In the genomic region with DNA sequence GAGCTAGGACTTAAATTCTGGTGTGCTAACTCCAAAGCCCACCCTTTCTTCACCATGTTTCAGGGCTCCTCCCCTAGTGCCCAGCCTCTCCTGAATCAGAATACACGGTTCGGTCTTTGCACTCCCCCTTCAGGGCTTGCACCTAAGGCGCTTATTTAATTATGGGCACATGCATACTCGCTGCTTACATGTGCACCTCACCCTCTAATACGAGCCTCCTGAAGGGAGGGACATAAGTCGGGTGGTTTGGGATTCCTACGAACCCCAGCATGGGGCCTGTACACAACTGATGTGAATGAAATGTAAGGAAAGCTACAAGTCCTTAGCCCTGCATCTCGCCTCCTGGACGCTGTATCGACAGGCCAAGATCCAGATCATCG, we compare ENCODE assay signal across 8 cellular contexts. TPM values are rescaled to one million over a fixed set of nuclear protein-coding genes. Genes with fewer than 3 reads are reported as not detected.
DNase-seq lines count a peak whose midpoint lies in the region; ATAC-seq, FAIRE-seq and TF ChIP-seq lines count a peak whose summit lies in the region.

No MANE protein-coding gene starts in this region.

- TF ChIP-seq CTCF in GM12865 (IDR thresholded peaks at IDR 0.05; ENCODE audit: insufficient read depth, low read depth, low read length, missing control alignments) (no peak), WTC11 (IDR thresholded peaks at IDR 0.05) (no peak), progenitor cell of endocrine pancreas (IDR thresholded peaks at IDR 0.05; ENCODE audit: unreplicated experiment) (no peak)

- H3K36me3 Mint-ChIP-seq in WTC11 (no peaks in the 10 kb centered on the region), progenitor cell of endocrine pancreas (ENCODE audit: insufficient read depth) (peaks cover 5% of the 10 kb centered on the region)

- DNase-seq in GM12865 (ENCODE audit: low read depth) (peak; percentile 18), WTC11 (ENCODE audit: low spot score) (no peak), glomerular visceral epithelial cell (ENCODE audit: extremely low spot score) (peak; percentile 23), progenitor cell of endocrine pancreas (ENCODE audit: low spot score, unreplicated experiment) (no peak), H54 (ENCODE audit: insufficient read length, low spot score) (no peak)
- DNase-seq in stimulated activated CD4-positive, alpha-beta T cell treated with anti-CD3 and anti-CD28 coated beads, Interleukin-1b, Interleukin-23, amount 100 ng/mL, for 48 hours = no peak

- H3K9me3 Mint-ChIP-seq in WTC11 = no peaks in the 10 kb centered on the region
- no peaks in the 10 kb centered on the region for H3K9me3 Mint-ChIP-seq in progenitor cell of endocrine pancreas (ENCODE audit: low read depth)

- H3K27ac Mint-ChIP-seq in WTC11 (peak overlapping the region; percentile 94), progenitor cell of endocrine pancreas (peak overlapping the region; percentile 94)

- H3K4me1 Mint-ChIP-seq in WTC11 = peaks cover 19% of the 10 kb centered on the region
- peaks cover 13% of the 10 kb centered on the region for H3K4me1 Mint-ChIP-seq in progenitor cell of endocrine pancreas (ENCODE audit: low read depth)

- no peak for TF ChIP-seq POLR2A in H54 (IDR thresholded peaks at IDR 0.05; ENCODE audit: low read depth, low read length)

- H3K4me3 Mint-ChIP-seq in WTC11 = peak overlapping the region; percentile 93
- H3K4me3 Mint-ChIP-seq in progenitor cell of endocrine pancreas (ENCODE audit: low read depth) = peak overlapping the region; percentile 88

- POLR2A ChIA-PET in WTC11 (lab: Charles Lee) = no interaction called here

- CTCF ChIA-PET in WTC11 (lab: Charles Lee) = no interaction called here

- peak overlapping the region; percentile 62 for H3K4me3 ChIP-seq in GM12865 (ENCODE audit: low read depth, low read length)

- no peak for FAIRE-seq in H54 (lab: Jason Lieb, UNC)

- peaks cover 18% of the 10 kb centered on the region for H3K27me3 Mint-ChIP-seq in WTC11 (ENCODE audit: low read depth)
- no peaks in the 10 kb centered on the region for H3K27me3 Mint-ChIP-seq in progenitor cell of endocrine pancreas

- ATAC-seq in HG03342 (IDR thresholded peaks at IDR 0.05; ENCODE audit: unreplicated experiment) = peak; percentile 19
- peak; percentile 3 for ATAC-seq in WTC11
- ATAC-seq in GM18909 (IDR thresholded peaks at IDR 0.05; ENCODE audit: poor library complexity, unreplicated experiment) = no peak

TF ChIP-seq in WTC11, 78 proteins besides CTCF, POLR2A, EP300 and RAD21:
- TF ChIP-seq IRF1 (CRISPR knock-in tag; IDR thresholded peaks at IDR 0.05) = no peak
- no peak for TF ChIP-seq ZNF512 (CRISPR knock-in tag; IDR thresholded peaks at IDR 0.05; ENCODE audit: borderline replicate concordance)
- no peak for TF ChIP-seq JAZF1 (CRISPR knock-in tag; IDR thresholded peaks at IDR 0.05)
- TF ChIP-seq GABPB1 (CRISPR knock-in tag; IDR thresholded peaks at IDR 0.05) = no peak
- TF ChIP-seq SMAD4 (CRISPR knock-in tag; IDR thresholded peaks at IDR 0.05) = no peak
- no peak for TF ChIP-seq ELF4 (CRISPR knock-in tag; IDR thresholded peaks at IDR 0.05; ENCODE audit: low read depth)
- no peak for TF ChIP-seq ZNF532 (CRISPR knock-in tag; IDR thresholded peaks at IDR 0.05; ENCODE audit: borderline replicate concordance)
- TF ChIP-seq ZNF671 (CRISPR knock-in tag; IDR thresholded peaks at IDR 0.05) = no peak
- no peak for TF ChIP-seq KAT7 (CRISPR knock-in tag; IDR thresholded peaks at IDR 0.05; ENCODE audit: borderline replicate concordance)

RNA-seq across cellular contexts. Expression of gene IFT172, which starts 0.4 kb away (rescaled TPM):
- 19.8 to 25.3 TPM (median 22.7 TPM) in 3 replicates for total RNA-seq in WTC11 (2021)
- 43.7 and 49.5 TPM in 2 replicates for total RNA-seq in progenitor cell of endocrine pancreas

RNA-seq across cellular contexts. Expression of gene FNDC4, which starts 5.9 kb away (rescaled TPM):
- total RNA-seq in WTC11 (2021) (12.5 to 14.1 TPM (median 13.0 TPM) in 3 replicates), progenitor cell of endocrine pancreas (10.2 and 12.2 TPM in 2 replicates)

RNA-seq across cellular contexts. Expression of gene GCKR, which starts 7.5 kb away (rescaled TPM):
- total RNA-seq in WTC11 (2021) (0.64 to 1.1 TPM (median 0.72 TPM) in 3 replicates), progenitor cell of endocrine pancreas (2.0 and 2.8 TPM in 2 replicates)

RNA-seq across cellular contexts. Expression of gene KRTCAP3, which starts 46.9 kb away (rescaled TPM):
- total RNA-seq in WTC11 (2021) = 41.9 to 50.0 TPM (median 49.2 TPM) in 3 replicates
- total RNA-seq in progenitor cell of endocrine pancreas = 15.4 and 17.1 TPM in 2 replicates

Comparison
In these comparisons a context has a peak if more than half of its experiments do, and no peak if none do; other contexts are left out.
1. DNase-seq: peak in GM12865 (single experiment) and glomerular visceral epithelial cell (single experiment); none in WTC11 (single experiment), progenitor cell of endocrine pancreas (single experiment), H54 (single experiment) and stimulated activated CD4-positive, alpha-beta T cell treated with anti-CD3 and anti-CD28 coated beads, Interleukin-1b, Interleukin-23, amount 100 ng/mL, for 48 hours (single experiment).